Comparison of ENCODE assay signal across 1 cellular context in the genomic region with DNA sequence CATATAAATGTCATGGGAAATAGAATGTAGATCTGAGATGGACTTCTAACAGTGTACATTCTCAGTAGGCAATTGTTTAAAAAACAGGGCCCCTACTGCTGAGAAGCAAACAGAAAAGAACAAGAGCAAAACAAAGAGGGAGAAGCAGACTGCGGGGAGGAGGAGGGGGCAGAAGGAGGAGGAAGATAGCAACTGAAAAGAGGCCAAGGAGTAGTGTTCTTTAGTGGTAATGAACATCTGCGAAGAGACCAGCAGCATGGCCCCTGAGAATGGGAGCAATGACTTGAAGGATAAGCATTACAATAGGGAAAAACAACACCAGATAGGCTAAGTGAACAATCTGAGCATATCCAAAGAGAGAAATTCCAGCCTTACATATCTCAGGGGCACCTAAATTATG.
TF ChIP-seq lines count a peak whose summit lies in the region.

No MANE protein-coding gene starts in this region.

TF ChIP-seq in WTC11, 78 proteins besides CTCF, POLR2A, EP300 and RAD21 (continued from another document):
- TF ChIP-seq, protein P1, sequence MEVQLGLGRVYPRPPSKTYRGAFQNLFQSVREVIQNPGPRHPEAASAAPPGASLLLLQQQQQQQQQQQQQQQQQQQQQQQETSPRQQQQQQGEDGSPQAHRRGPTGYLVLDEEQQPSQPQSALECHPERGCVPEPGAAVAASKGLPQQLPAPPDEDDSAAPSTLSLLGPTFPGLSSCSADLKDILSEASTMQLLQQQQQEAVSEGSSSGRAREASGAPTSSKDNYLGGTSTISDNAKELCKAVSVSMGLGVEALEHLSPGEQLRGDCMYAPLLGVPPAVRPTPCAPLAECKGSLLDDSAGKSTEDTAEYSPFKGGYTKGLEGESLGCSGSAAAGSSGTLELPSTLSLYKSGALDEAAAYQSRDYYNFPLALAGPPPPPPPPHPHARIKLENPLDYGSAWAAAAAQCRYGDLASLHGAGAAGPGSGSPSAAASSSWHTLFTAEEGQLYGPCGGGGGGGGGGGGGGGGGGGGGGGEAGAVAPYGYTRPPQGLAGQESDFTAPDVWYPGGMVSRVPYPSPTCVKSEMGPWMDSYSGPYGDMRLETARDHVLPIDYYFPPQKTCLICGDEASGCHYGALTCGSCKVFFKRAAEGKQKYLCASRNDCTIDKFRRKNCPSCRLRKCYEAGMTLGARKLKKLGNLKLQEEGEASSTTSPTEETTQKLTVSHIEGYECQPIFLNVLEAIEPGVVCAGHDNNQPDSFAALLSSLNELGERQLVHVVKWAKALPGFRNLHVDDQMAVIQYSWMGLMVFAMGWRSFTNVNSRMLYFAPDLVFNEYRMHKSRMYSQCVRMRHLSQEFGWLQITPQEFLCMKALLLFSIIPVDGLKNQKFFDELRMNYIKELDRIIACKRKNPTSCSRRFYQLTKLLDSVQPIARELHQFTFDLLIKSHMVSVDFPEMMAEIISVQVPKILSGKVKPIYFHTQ (CRISPR knock-in tag; IDR thresholded peaks at IDR 0.05): no peak
- TF ChIP-seq, protein P2, sequence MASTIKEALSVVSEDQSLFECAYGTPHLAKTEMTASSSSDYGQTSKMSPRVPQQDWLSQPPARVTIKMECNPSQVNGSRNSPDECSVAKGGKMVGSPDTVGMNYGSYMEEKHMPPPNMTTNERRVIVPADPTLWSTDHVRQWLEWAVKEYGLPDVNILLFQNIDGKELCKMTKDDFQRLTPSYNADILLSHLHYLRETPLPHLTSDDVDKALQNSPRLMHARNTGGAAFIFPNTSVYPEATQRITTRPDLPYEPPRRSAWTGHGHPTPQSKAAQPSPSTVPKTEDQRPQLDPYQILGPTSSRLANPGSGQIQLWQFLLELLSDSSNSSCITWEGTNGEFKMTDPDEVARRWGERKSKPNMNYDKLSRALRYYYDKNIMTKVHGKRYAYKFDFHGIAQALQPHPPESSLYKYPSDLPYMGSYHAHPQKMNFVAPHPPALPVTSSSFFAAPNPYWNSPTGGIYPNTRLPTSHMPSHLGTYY (CRISPR knock-in tag; IDR thresholded peaks at IDR 0.05): no peak
- TF ChIP-seq, protein P3, sequence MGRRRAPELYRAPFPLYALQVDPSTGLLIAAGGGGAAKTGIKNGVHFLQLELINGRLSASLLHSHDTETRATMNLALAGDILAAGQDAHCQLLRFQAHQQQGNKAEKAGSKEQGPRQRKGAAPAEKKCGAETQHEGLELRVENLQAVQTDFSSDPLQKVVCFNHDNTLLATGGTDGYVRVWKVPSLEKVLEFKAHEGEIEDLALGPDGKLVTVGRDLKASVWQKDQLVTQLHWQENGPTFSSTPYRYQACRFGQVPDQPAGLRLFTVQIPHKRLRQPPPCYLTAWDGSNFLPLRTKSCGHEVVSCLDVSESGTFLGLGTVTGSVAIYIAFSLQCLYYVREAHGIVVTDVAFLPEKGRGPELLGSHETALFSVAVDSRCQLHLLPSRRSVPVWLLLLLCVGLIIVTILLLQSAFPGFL (CRISPR knock-in tag; IDR thresholded peaks at IDR 0.05; ENCODE audit: borderline replicate concordance): no peak
- TF ChIP-seq, protein P4, sequence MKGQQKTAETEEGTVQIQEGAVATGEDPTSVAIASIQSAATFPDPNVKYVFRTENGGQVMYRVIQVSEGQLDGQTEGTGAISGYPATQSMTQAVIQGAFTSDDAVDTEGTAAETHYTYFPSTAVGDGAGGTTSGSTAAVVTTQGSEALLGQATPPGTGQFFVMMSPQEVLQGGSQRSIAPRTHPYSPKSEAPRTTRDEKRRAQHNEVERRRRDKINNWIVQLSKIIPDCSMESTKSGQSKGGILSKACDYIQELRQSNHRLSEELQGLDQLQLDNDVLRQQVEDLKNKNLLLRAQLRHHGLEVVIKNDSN (CRISPR knock-in tag; IDR thresholded peaks at IDR 0.05): no peak
